9 cellular contexts compared by ENCODE assay signal in the genomic region with DNA sequence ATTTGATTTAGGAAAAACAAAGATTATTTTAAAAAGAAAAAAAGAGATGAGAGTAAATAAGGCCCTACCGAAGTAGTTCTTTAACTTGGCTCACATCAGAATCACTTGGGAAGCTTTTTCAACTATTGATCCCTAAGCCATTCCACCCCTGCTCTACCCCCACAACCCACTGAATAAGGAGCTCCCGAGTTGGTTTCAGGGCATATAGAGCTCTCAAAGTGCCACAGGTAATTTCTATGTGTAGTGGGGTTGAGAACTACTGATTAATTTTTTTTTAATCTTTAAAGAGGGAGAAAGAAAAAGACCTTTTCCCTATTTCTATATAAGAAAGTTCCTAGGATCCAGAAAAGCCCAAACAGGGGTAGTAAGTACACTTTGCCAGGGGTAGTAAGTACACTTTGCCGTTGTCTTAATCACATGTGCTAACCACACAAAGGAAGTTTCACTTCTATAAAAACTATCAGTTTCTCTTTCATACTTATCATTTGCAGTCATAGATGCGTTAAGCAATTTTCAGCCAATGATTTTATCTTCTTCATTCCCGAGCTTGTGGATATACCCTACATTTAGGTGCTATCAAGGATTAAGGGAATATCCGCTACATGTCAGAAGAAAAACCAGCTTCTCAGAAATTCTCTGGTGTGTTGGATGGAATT.
A peak's percentile ranks its signal among the peaks of the same experiment; 100 is the strongest.
DNase-seq lines count a peak whose midpoint lies in the region; ATAC-seq and TF ChIP-seq lines count a peak whose summit lies in the region.
"Had no signal": no experiment of that assay in that cellular context is flagged by ENCODE, and none has a peak within 500 bp of the region (broad histone marks: within the 10 kb centered on the region; RNA-seq: fewer than 3 reads in every experiment).

No MANE protein-coding gene starts in this region.

- H3K4me2 ChIP-seq in KMS-11 = peak overlapping the region; percentile 65

- no peak for TF ChIP-seq POLR2A in gastrocnemius medialis (IDR thresholded peaks at IDR 0.05)

- no peaks in the 10 kb centered on the region for H4K20me1 ChIP-seq in KMS-11 (ENCODE audit: insufficient read depth)

- H3K4me3 ChIP-seq in KMS-11 (IDR thresholded peaks at IDR 0.05; ENCODE audit: insufficient read depth, low read depth, low read length) (no peak overlapping the region), gastrocnemius medialis (no peak overlapping the region)
- H3K4me3 ChIP-seq: cardiac muscle cell had no signal

- H2AFZ ChIP-seq in KMS-11 (ENCODE audit: low read depth) = peak overlapping the region; percentile 54; the same call in 1 of the 2 replicates

- peaks cover 9% of the 10 kb centered on the region for H3K4me1 Mint-ChIP-seq in memory B cell

- no peaks in the 10 kb centered on the region for H3K9me3 ChIP-seq in gastrocnemius medialis

- H3K9ac ChIP-seq in KMS-11 = peak overlapping the region; percentile 41; the same call in 1 of the 2 replicates

- H3K27ac ChIP-seq in KMS-11 = peak overlapping the region; percentile 57
- no peak overlapping the region for H3K27ac ChIP-seq in gastrocnemius medialis
- H3K27ac ChIP-seq: cardiac muscle cell had no signal

- in situ Hi-C loops in gastrocnemius medialis (cut with MboI; ENCODE audit: low sequenced_read_pairs in 4 of 4) = no loop called here

- ATAC-seq in GM18868 (IDR thresholded peaks at IDR 0.05; ENCODE audit: unreplicated experiment) (peak; percentile 97), HG02571 (IDR thresholded peaks at IDR 0.05; ENCODE audit: unreplicated experiment) (peak; percentile 95), memory B cell (ENCODE audit: low read depth) (peak; percentile 100), gastrocnemius medialis (no peak)

- H3K27me3 Mint-ChIP-seq in memory B cell = peaks cover 7% of the 10 kb centered on the region

- H3K36me3 ChIP-seq in KMS-11 (ENCODE audit: insufficient read depth) = no peaks in the 10 kb centered on the region
- no peaks in the 10 kb centered on the region for H3K36me3 ChIP-seq in gastrocnemius medialis
- H3K36me3 ChIP-seq: cardiac muscle cell had no signal

- no peaks in the 10 kb centered on the region for H3K27me3 ChIP-seq in KMS-11 (ENCODE audit: insufficient read depth, low read depth)
- H3K27me3 ChIP-seq in gastrocnemius medialis = no peaks in the 10 kb centered on the region
- H3K27me3 ChIP-seq: cardiac muscle cell had no signal

- H3K4me1 ChIP-seq in KMS-11 (ENCODE audit: low read depth, poor library complexity, severe bottlenecking) = peaks cover 53% of the 10 kb centered on the region
- no peaks in the 10 kb centered on the region for H3K4me1 ChIP-seq in gastrocnemius medialis

- TF ChIP-seq CTCF in KMS-11 (conservative IDR thresholded peaks at IDR 0.05; ENCODE audit: low read depth, low read length) (no peak), gastrocnemius medialis (IDR thresholded peaks at IDR 0.05 in 4 of 5, conservative IDR thresholded peaks at IDR 0.05 in 1 of 5) (no peak)

- intact Hi-C loops in gastrocnemius medialis (cut with DNase I; ENCODE audit: low total_unique reads) = no loop called here

- H3K36me3 Mint-ChIP-seq in memory B cell = no peaks in the 10 kb centered on the region

- H3K4me3 Mint-ChIP-seq in memory B cell = peak overlapping the region; percentile 48

- DNase-seq in memory B cell (ENCODE audit: low spot score in 2 of 2) (peak in 1 of 2 donors; percentile 20), NCI-H748 (lab: John Stamatoyannopoulos, UW; ENCODE audit: unreplicated experiment) (no peak), NCI-H446 (lab: John Stamatoyannopoulos, UW) (no peak), gastrocnemius medialis (no peak), UCSD-AML1 (lab: John Stamatoyannopoulos, UW; ENCODE audit: unreplicated experiment) (no peak)

- no peaks in the 10 kb centered on the region for H3K9me3 Mint-ChIP-seq in memory B cell

- H3K27ac Mint-ChIP-seq in memory B cell = peak overlapping the region; percentile 79

- no peaks in the 10 kb centered on the region for H3K79me2 ChIP-seq in KMS-11 (ENCODE audit: insufficient read depth, low read depth)

Comparison
In these comparisons a context has a peak if more than half of its experiments do, and no peak if none do; other contexts are left out.
1. ATAC-seq: peak in GM18868 (single experiment), HG02571 (single experiment) and memory B cell (single experiment); none in gastrocnemius medialis (0 of 2).